In genomic region chr2:218272531-218273212, GRCh38 we compare ENCODE assay signal across 8 cellular contexts. TPM values are rescaled to one million over a fixed set of nuclear protein-coding genes. Genes with fewer than 3 reads are reported as not detected.
DNase-seq lines count a peak whose midpoint lies in the region; ATAC-seq and FAIRE-seq lines count a peak whose summit lies in the region.

No MANE protein-coding gene starts in this region.

- H3K9me3 Mint-ChIP-seq in activated CD8-positive, alpha-beta T cell treated with anti-CD3 and anti-CD28 coated beads, Interleukin-2, amount 10 ng/mL, durations not matched to agents 7 days and 5 days (ENCODE audit: insufficient read depth), result no peaks in the 10 kb centered on the region

- CTCF ChIA-PET in activated CD8-positive, alpha-beta T cell treated with anti-CD3 and anti-CD28 coated beads, Interleukin-2, amount 10 ng/mL, durations not matched to agents 7 days and 5 days (lab: Charles Lee), result interaction anchor here (0.6 to 7.5 kb wide), 27 partner anchors 12 to 575 kb away, joined by 3 to 158 read pairs (median 5); partner anchors contain the start of gene CATIP

- H3K4me1 Mint-ChIP-seq in activated CD8-positive, alpha-beta T cell treated with anti-CD3 and anti-CD28 coated beads, Interleukin-2, amount 10 ng/mL, durations not matched to agents 7 days and 5 days (ENCODE audit: low read depth), result peaks cover 34% of the 10 kb centered on the region

- FAIRE-seq in G401.6 (lab: Jason Lieb, UNC), result peak; percentile 76

- no peaks in the 10 kb centered on the region for H3K27me3 Mint-ChIP-seq in activated CD8-positive, alpha-beta T cell treated with anti-CD3 and anti-CD28 coated beads, Interleukin-2, amount 10 ng/mL, durations not matched to agents 7 days and 5 days (ENCODE audit: low read depth)

- peak overlapping the region; percentile 95 for H3K27ac Mint-ChIP-seq in activated CD8-positive, alpha-beta T cell treated with anti-CD3 and anti-CD28 coated beads, Interleukin-2, amount 10 ng/mL, durations not matched to agents 7 days and 5 days

- ATAC-seq in HG03565 (IDR thresholded peaks at IDR 0.05; ENCODE audit: unreplicated experiment), result peak; percentile 16
- peak; percentile 16 for ATAC-seq in activated CD8-positive, alpha-beta T cell treated with anti-CD3 and anti-CD28 coated beads, Interleukin-2, amount 10 ng/mL, durations not matched to agents 7 days and 5 days
- no peak for ATAC-seq in HG02759 (IDR thresholded peaks at IDR 0.05; ENCODE audit: unreplicated experiment)

- POLR2A ChIA-PET in activated CD8-positive, alpha-beta T cell treated with anti-CD3 and anti-CD28 coated beads, Interleukin-2, amount 10 ng/mL, durations not matched to agents 7 days and 5 days (lab: Charles Lee), result interaction anchor here (0.7 to 2.9 kb wide), 4 partner anchors 9 to 124 kb away, joined by 3 to 23 read pairs (median 9); no protein-coding TSS in a partner anchor

- H3K36me3 Mint-ChIP-seq in activated CD8-positive, alpha-beta T cell treated with anti-CD3 and anti-CD28 coated beads, Interleukin-2, amount 10 ng/mL, durations not matched to agents 7 days and 5 days (ENCODE audit: low read depth), result peaks cover 45% of the 10 kb centered on the region

- DNase-seq in NK-92 (lab: John Stamatoyannopoulos, UW; ENCODE audit: unreplicated experiment) (peak; percentile 3), middle frontal gyrus (ENCODE audit: extremely low spot score, low spot score) (peak; percentile 73)
- DNase-seq in activated CD8-positive, alpha-beta T cell treated with anti-CD3 and anti-CD28 coated beads, Interleukin-2, amount 10 ng/mL, durations not matched to agents 7 days and 5 days, result peak; percentile 86
- DNase-seq in effector CD8-positive, alpha-beta T cell (lab: John Stamatoyannopoulos, UW), result peak; percentile 64
- DNase-seq in stimulated activated CD8-positive, alpha-beta memory T cell treated with anti-CD3 and anti-CD28 coated beads, Interleukin-15, amount 100 ng/mL, for 48 hours (ENCODE audit: low read depth in 2 of 2), result peak; percentile 52 to 55

- H3K4me3 Mint-ChIP-seq in activated CD8-positive, alpha-beta T cell treated with anti-CD3 and anti-CD28 coated beads, Interleukin-2, amount 10 ng/mL, durations not matched to agents 7 days and 5 days, result no peak overlapping the region

RNA-seq across cellular contexts. Expression of gene PNKD, which starts 2.4 kb away (rescaled TPM):
- 10 to 100 TPM; 36.7 to 37.6 TPM for total RNA-seq in activated CD8-positive, alpha-beta T cell treated with anti-CD3 and anti-CD28 coated beads, Interleukin-2, amount 10 ng/mL, durations not matched to agents 7 days and 5 days

RNA-seq across cellular contexts. Expression of gene AAMP, which starts 2.7 kb away (rescaled TPM):
- total RNA-seq in activated CD8-positive, alpha-beta T cell treated with anti-CD3 and anti-CD28 coated beads, Interleukin-2, amount 10 ng/mL, durations not matched to agents 7 days and 5 days, result 10 to 100 TPM; 52.6 to 56.2 TPM

RNA-seq across cellular contexts. Expression of gene GPBAR1, which starts 11.9 kb away (rescaled TPM):
- under 1 TPM; 0.97 TPM for total RNA-seq in activated CD8-positive, alpha-beta T cell treated with anti-CD3 and anti-CD28 coated beads, Interleukin-2, amount 10 ng/mL, durations not matched to agents 7 days and 5 days

RNA-seq across cellular contexts. Expression of gene TMBIM1, which starts 19.6 kb away (rescaled TPM):
- 10 to 100 TPM; 52.9 to 58.9 TPM for total RNA-seq in activated CD8-positive, alpha-beta T cell treated with anti-CD3 and anti-CD28 coated beads, Interleukin-2, amount 10 ng/mL, durations not matched to agents 7 days and 5 days

RNA-seq across cellular contexts. Expression of gene ARPC2, which starts 55.7 kb away (rescaled TPM):
- total RNA-seq in activated CD8-positive, alpha-beta T cell treated with anti-CD3 and anti-CD28 coated beads, Interleukin-2, amount 10 ng/mL, durations not matched to agents 7 days and 5 days, result 100 to 1,000 TPM; 821 to 844 TPM

Comparison
In these comparisons a context has a peak if more than half of its experiments do, and no peak if none do; other contexts are left out.
1. DNase-seq: peak in every context shown above with its lines; median percentile 86 in activated CD8-positive, alpha-beta T cell treated with anti-CD3 and anti-CD28 coated beads, Interleukin-2, amount 10 ng/mL, durations not matched to agents 7 days and 5 days; 73 in middle frontal gyrus; 64 in effector CD8-positive, alpha-beta T cell; 54 in stimulated activated CD8-positive, alpha-beta memory T cell treated with anti-CD3 and anti-CD28 coated beads, Interleukin-15, amount 100 ng/mL, for 48 hours; 3 in NK-92.